ENCODE assay signal across 23 cellular contexts in genomic region chr17:32628645-32629044, GRCh38.
"Had no signal": no experiment of that assay in that cellular context is flagged by ENCODE, and none has a peak within 500 bp of the region (broad histone marks: within the 10 kb centered on the region; RNA-seq: fewer than 3 reads in every experiment).

No MANE protein-coding gene starts in this region.

- DNase-seq: cerebellar nuclear complex; dermis blood vessel endothelial cell; effector CD4-positive, alpha-beta T cell; immature natural killer cell; left ventricle myocardium inferior; mesenchymal stem cell; midbrain; occipital lobe; psoas muscle; retina; spleen; stimulated activated CD4-positive, alpha-beta T cell treated with anti-CD3 and anti-CD28 coated beads, Interleukin-15, amount 100 ng/mL, for 24 hours; stimulated activated CD4-positive, alpha-beta T cell treated with anti-CD3 and anti-CD28 coated beads, Interleukin-1b, Interleukin-23, amount 100 ng/mL, for 48 hours; stimulated activated CD4-positive, alpha-beta T cell treated with anti-CD3 and anti-CD28 coated beads, Interleukin-4, amount 100 ng/mL, for 4 hours; stimulated activated naive CD4-positive, alpha-beta T cell; stomach; substantia nigra; transverse colon had no signal

- H3K9me3 ChIP-seq: left ventricle myocardium inferior, psoas muscle, spleen, stomach, thoracic aorta, transverse colon had no signal

- H3K27ac ChIP-seq: left ventricle myocardium inferior, psoas muscle, spleen, stomach, thoracic aorta, transverse colon had no signal

- H3K4me1 ChIP-seq: spleen, transverse colon had no signal

- H3K27me3 ChIP-seq: spleen, stomach, transverse colon had no signal

- H3K4me3 ChIP-seq: left ventricle myocardium inferior, lung, psoas muscle, spleen, stomach, thoracic aorta, transverse colon had no signal

- ATAC-seq: esophagus mucosa; natural killer cell treated with Interleukin-12 subunit alpha and Interleukin-12 subunit beta and Interleukin-15 and Interleukin-18, amount 100 ng/mL, for 72 hours; psoas muscle; sciatic nerve had no signal

- H3K36me3 ChIP-seq: left ventricle myocardium inferior, spleen, thoracic aorta, transverse colon had no signal
